Comparison of ENCODE assay signal across 8 cellular contexts in genomic region chr3:126752303-126753190, GRCh38. TPM values are rescaled to one million over a fixed set of nuclear protein-coding genes. Genes with fewer than 3 reads are reported as not detected.
DNase-seq lines count a peak whose midpoint lies in the region; ATAC-seq, FAIRE-seq and TF ChIP-seq lines count a peak whose summit lies in the region.

No MANE protein-coding gene starts in this region.

- no peaks in the 10 kb centered on the region for H3K4me1 ChIP-seq in endothelial cell of umbilical vein (ENCODE audit: control insufficient read depth, extremely low read depth, insufficient read depth, low read length)

- peaks cover 7% of the 10 kb centered on the region for H3K4me1 Mint-ChIP-seq in activated CD4-positive, alpha-beta memory T cell treated with anti-CD3 and anti-CD28 coated beads, Interleukin-2, amount 10 ng/mL, durations not matched to agents 7 days and 5 days

- intact Hi-C loops in endothelial cell of umbilical vein (cut with micrococcal nuclease): loop anchor here (1.0 to 2.0 kb wide), 7 partner anchors 74 to 792 kb away; no protein-coding TSS in a partner anchor

- no peak overlapping the region for H3K27ac Mint-ChIP-seq in activated CD4-positive, alpha-beta memory T cell treated with anti-CD3 and anti-CD28 coated beads, Interleukin-2, amount 10 ng/mL, durations not matched to agents 7 days and 5 days

- no peak overlapping the region for H3K4me3 Mint-ChIP-seq in activated CD4-positive, alpha-beta memory T cell treated with anti-CD3 and anti-CD28 coated beads, Interleukin-2, amount 10 ng/mL, durations not matched to agents 7 days and 5 days

- CTCF ChIA-PET in activated CD4-positive, alpha-beta memory T cell treated with anti-CD3 and anti-CD28 coated beads, Interleukin-2, amount 10 ng/mL, durations not matched to agents 7 days and 5 days (lab: Charles Lee): interaction anchor here (0.6 to 2.2 kb wide), 11 partner anchors 10 to 792 kb away, joined by 3 to 7 read pairs (median 3); partner anchors contain the start of gene PLXNA1
- CTCF ChIA-PET in endothelial cell of umbilical vein (lab: Charles Lee): interaction anchor here (0.6 to 2.6 kb wide), 36 partner anchors 9 to 796 kb away, joined by 3 to 41 read pairs (median 4); partner anchors contain the start of gene PLXNA1

- POLR2A ChIA-PET in activated CD4-positive, alpha-beta memory T cell treated with anti-CD3 and anti-CD28 coated beads, Interleukin-2, amount 10 ng/mL, durations not matched to agents 7 days and 5 days (lab: Charles Lee): no interaction called here
- POLR2A ChIA-PET in endothelial cell of umbilical vein (lab: Charles Lee): no interaction called here

- H3K27me3 ChIP-seq in endothelial cell of umbilical vein (ENCODE audit: control insufficient read depth in 2 of 2, insufficient read depth in 2 of 2, low read length in 2 of 2): no peaks in the 10 kb centered on the region

- H2AFZ ChIP-seq in endothelial cell of umbilical vein (ENCODE audit: low read depth, low read length): no peak overlapping the region

- BruUV-seq in endothelial cell of umbilical vein (replicated peaks; lab: Mats Ljungman, UMichigan): no TSS peak

- no peaks in the 10 kb centered on the region for H4K20me1 ChIP-seq in endothelial cell of umbilical vein (replicated peaks; ENCODE audit: control insufficient read depth, extremely low read depth, insufficient read depth, low read length)

- TF ChIP-seq POLR2A in endothelial cell of umbilical vein (IDR thresholded peaks at IDR 0.05; ENCODE audit: low read depth, low read length): no peak

- H3K79me2 ChIP-seq in endothelial cell of umbilical vein (ENCODE audit: control insufficient read depth, insufficient read depth, low read length): no peaks in the 10 kb centered on the region

- dilution Hi-C loops in endothelial cell of umbilical vein (cut with MboI; ENCODE audit: extremely low pct_ligation_motif_present, low sequenced_read_pairs): no loop called here

- no peaks in the 10 kb centered on the region for H3K9me1 ChIP-seq in endothelial cell of umbilical vein (replicated peaks; ENCODE audit: control insufficient read depth, extremely low read depth, insufficient read depth, low read length)

- H3K9me3 ChIP-seq in endothelial cell of umbilical vein (replicated peaks; ENCODE audit: control insufficient read depth, insufficient read depth, low read length): no peaks in the 10 kb centered on the region

- TF ChIP-seq CTCF in endothelial cell of umbilical vein (IDR thresholded peaks at IDR 0.05; ENCODE audit: extremely low read depth in 1 of 2, insufficient read depth in 1 of 2, low read depth in 1 of 2, low read length in 2 of 2): peak; percentile 82 to 92

- no peaks in the 10 kb centered on the region for H3K27me3 Mint-ChIP-seq in activated CD4-positive, alpha-beta memory T cell treated with anti-CD3 and anti-CD28 coated beads, Interleukin-2, amount 10 ng/mL, durations not matched to agents 7 days and 5 days

- DNase-seq in GM03348 (ENCODE audit: low spot score): peak; percentile 93
- peak; percentile 69 for DNase-seq in NCI-H460 (ENCODE audit: extremely low read depth, low read depth)
- DNase-seq in activated CD4-positive, alpha-beta memory T cell treated with anti-CD3 and anti-CD28 coated beads, Interleukin-2, amount 10 ng/mL, durations not matched to agents 7 days and 5 days: peak; percentile 68
- DNase-seq in endothelial cell of umbilical vein (ENCODE audit: low read depth, low spot score): peak; percentile 73
- peak; percentile 93 for DNase-seq in mesenteric fat pad (ENCODE audit: low spot score)
- DNase-seq in stimulated activated CD8-positive, alpha-beta memory T cell treated with anti-CD3 and anti-CD28 coated beads, Interleukin-7, amount 100 ng/mL, for 24 hours (ENCODE audit: low read depth): peak; percentile 6

- H3K36me3 Mint-ChIP-seq in activated CD4-positive, alpha-beta memory T cell treated with anti-CD3 and anti-CD28 coated beads, Interleukin-2, amount 10 ng/mL, durations not matched to agents 7 days and 5 days (ENCODE audit: low read depth): no peaks in the 10 kb centered on the region

- peak; percentile 48 for FAIRE-seq in endothelial cell of umbilical vein (lab: Jason Lieb, UNC)

- peak; percentile 64 for ATAC-seq in HG02885 (IDR thresholded peaks at IDR 0.05; ENCODE audit: poor library complexity, unreplicated experiment)
- ATAC-seq in GM21737 (IDR thresholded peaks at IDR 0.05; ENCODE audit: unreplicated experiment): no peak

- no peak overlapping the region for H3K27ac ChIP-seq in endothelial cell of umbilical vein (ENCODE audit: insufficient read depth, low read depth, low read length)

- H3K9ac ChIP-seq in endothelial cell of umbilical vein (replicated peaks; ENCODE audit: extremely low read depth, insufficient read depth, low read length): no peak overlapping the region

- H3K4me3 ChIP-seq in endothelial cell of umbilical vein (replicated peaks in 1 of 3; ENCODE audit: insufficient read depth in 1 of 3, low read depth in 1 of 3, low read length in 3 of 3): no peak overlapping the region

- no peak overlapping the region for H3K4me2 ChIP-seq in endothelial cell of umbilical vein (ENCODE audit: insufficient read depth, low read length)

- no peaks in the 10 kb centered on the region for H3K36me3 ChIP-seq in endothelial cell of umbilical vein (ENCODE audit: control insufficient read depth in 2 of 2, extremely low read depth in 1 of 2, insufficient read depth in 2 of 2, low read length in 2 of 2)

- no peaks in the 10 kb centered on the region for H3K9me3 Mint-ChIP-seq in activated CD4-positive, alpha-beta memory T cell treated with anti-CD3 and anti-CD28 coated beads, Interleukin-2, amount 10 ng/mL, durations not matched to agents 7 days and 5 days

TF ChIP-seq in endothelial cell of umbilical vein, 7 proteins besides CTCF, POLR2A, EP300 and RAD21:
- TF ChIP-seq POLR2AphosphoS5 (IDR thresholded peaks at IDR 0.05; ENCODE audit: insufficient read depth, low read depth, low read length) (no peak), MAX (IDR thresholded peaks at IDR 0.05; ENCODE audit: insufficient read depth, insufficient read length) (no peak)

RNA-seq across cellular contexts. Expression of gene CHCHD6, which starts 48.5 kb away (rescaled TPM):
- 20.7 and 24.2 TPM in 2 replicates for total RNA-seq in NCI-H460 (2014; rRNA removed; shearing (Covaris generic))
- polyA plus RNA-seq in NCI-H460 (2014; cell fraction: nucleus; rRNA removed): 41.8 and 60.1 TPM in 2 replicates
- total RNA-seq in activated CD4-positive, alpha-beta memory T cell treated with anti-CD3 and anti-CD28 coated beads, Interleukin-2, amount 10 ng/mL, durations not matched to agents 7 days and 5 days: 1 to 10 TPM; 4.0 to 4.1 TPM
- total RNA-seq in endothelial cell of umbilical vein (8.4 and 13.4 TPM in 2 replicates), mesenteric fat pad (10.9 TPM)
- 8.8 and 10.1 TPM in 2 replicates for polyA plus RNA-seq in endothelial cell of umbilical vein
- polyA plus RNA-seq in endothelial cell of umbilical vein (2011; cell fraction: cytosol; rRNA removed): 10.5 and 11.9 TPM in 2 replicates
- polyA plus RNA-seq in endothelial cell of umbilical vein (2011; cell fraction: nucleus; rRNA removed): 7.0 and 8.1 TPM in 2 replicates
- 9.0 and 12.0 TPM in 2 replicates for polyA plus RNA-seq in endothelial cell of umbilical vein (2012)
- polyA minus RNA-seq in endothelial cell of umbilical vein: 2.8 and 4.3 TPM in 2 replicates
- 3.9 TPM for polyA minus RNA-seq in endothelial cell of umbilical vein (2011; cell fraction: cytosol; rRNA and poly(A)+ RNA removed)
- 4.3 and 7.1 TPM in 2 replicates for polyA minus RNA-seq in endothelial cell of umbilical vein (2011; cell fraction: nucleus; rRNA and poly(A)+ RNA removed)

Comparison
In these comparisons a context has a peak if more than half of its experiments do, and no peak if none do; other contexts are left out.
1. DNase-seq: peak in every context shown above with its lines; median percentile 93 in GM03348; 93 in mesenteric fat pad; 73 in endothelial cell of umbilical vein; 69 in NCI-H460; 68 in activated CD4-positive, alpha-beta memory T cell treated with anti-CD3 and anti-CD28 coated beads, Interleukin-2, amount 10 ng/mL, durations not matched to agents 7 days and 5 days; 6 in stimulated activated CD8-positive, alpha-beta memory T cell treated with anti-CD3 and anti-CD28 coated beads, Interleukin-7, amount 100 ng/mL, for 24 hours.